8 cellular contexts compared by ENCODE assay signal in the genomic region with DNA sequence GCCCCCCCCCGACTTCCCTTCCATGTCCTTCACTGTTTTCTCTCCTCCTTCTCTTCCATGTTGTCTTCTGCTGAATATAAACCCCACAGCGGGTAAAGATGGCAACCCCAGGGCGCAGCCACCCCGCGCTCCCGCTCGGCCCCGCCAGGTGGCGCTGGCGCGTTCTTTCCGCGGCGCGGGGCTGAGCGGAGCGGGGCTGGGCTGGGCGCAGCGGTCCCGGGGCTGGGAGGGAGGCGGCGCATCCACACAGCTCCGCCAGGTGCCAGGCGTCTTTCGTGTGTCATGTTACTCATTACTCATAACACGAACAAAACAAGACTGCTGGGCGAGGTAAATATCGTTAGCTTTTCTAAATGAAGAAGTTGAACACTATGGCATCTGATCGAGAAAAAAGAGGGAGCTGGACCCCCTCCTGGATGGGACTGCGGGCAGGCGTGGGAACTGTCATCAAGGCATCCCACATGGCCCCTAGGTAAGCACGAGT.
DNase-seq lines count a peak whose midpoint lies in the region; ATAC-seq, FAIRE-seq and TF ChIP-seq lines count a peak whose summit lies in the region.

No MANE protein-coding gene starts in this region.

- DNase-seq in activated CD8-positive, alpha-beta memory T cell treated with anti-CD3 and anti-CD28 coated beads, Interleukin-2, amount 50 U/mL, for 48 hours: peak; percentile 80
- DNase-seq in activated CD8-positive, alpha-beta memory T cell treated with anti-CD3 and anti-CD28 coated beads, Interleukin-2, amount 50 U/mL, for 4 hours: no peak
- no peak for DNase-seq in keratinocyte (ENCODE audit: low read depth, low spot score)
- no peak for DNase-seq in RKO (ENCODE audit: low spot score)

- no peaks in the 10 kb centered on the region for H3K9me1 ChIP-seq in keratinocyte (ENCODE audit: control insufficient read depth, extremely low read depth, insufficient read depth, low read length)

- dilution Hi-C loops in keratinocyte (cut with MboI; ENCODE audit: extremely low pct_ligation_motif_present, low sequenced_read_pairs): no loop called here

- H3K4me3 ChIP-seq in keratinocyte (ENCODE audit: control insufficient read depth in 2 of 3, extremely low read depth in 1 of 3, insufficient read depth in 2 of 3, low read depth in 1 of 3, low read length in 3 of 3): no peak overlapping the region

- FAIRE-seq in keratinocyte (lab: Jason Lieb, UNC): no peak

- no peaks in the 10 kb centered on the region for H3K36me3 ChIP-seq in keratinocyte (ENCODE audit: control insufficient read depth in 2 of 2, extremely low read depth in 1 of 2, insufficient read depth in 2 of 2, low read length in 2 of 2)

- TF ChIP-seq CTCF in keratinocyte (optimal IDR thresholded peaks at IDR 0.05 in 1 of 3, IDR thresholded peaks at IDR 0.05 in 1 of 3, conservative IDR thresholded peaks at IDR 0.05 in 1 of 3; ENCODE audit: extremely low read depth in 1 of 3, insufficient read depth in 2 of 3, low read length in 3 of 3): peak; percentile 47 to 70 (median 61)

- H3K4me1 ChIP-seq in keratinocyte (ENCODE audit: control insufficient read depth, extremely low read depth, insufficient read depth, low read length): peaks cover 3% of the 10 kb centered on the region

- no peak overlapping the region for H3K27ac Mint-ChIP-seq in activated T-helper 17 cell treated with anti-CD3 and anti-CD28 coated beads, Interleukin-2, amount 50 U/mL, for 72 hours

- H3K9ac ChIP-seq in keratinocyte (ENCODE audit: control insufficient read depth, extremely low read depth, insufficient read depth, low read length): no peak overlapping the region

- H3K4me3 Mint-ChIP-seq in activated T-helper 17 cell treated with anti-CD3 and anti-CD28 coated beads, Interleukin-2, amount 50 U/mL, for 72 hours: no peak overlapping the region

- no peaks in the 10 kb centered on the region for H3K9me3 ChIP-seq in keratinocyte (ENCODE audit: control insufficient read depth, low read depth, low read length)

- peaks cover 15% of the 10 kb centered on the region for H3K27me3 ChIP-seq in keratinocyte (ENCODE audit: control insufficient read depth, extremely low read depth, insufficient read depth, low read length)

- peaks cover 34% of the 10 kb centered on the region for H3K27me3 Mint-ChIP-seq in activated T-helper 17 cell treated with anti-CD3 and anti-CD28 coated beads, Interleukin-2, amount 50 U/mL, for 72 hours

- no peaks in the 10 kb centered on the region for H4K20me1 ChIP-seq in keratinocyte (ENCODE audit: control insufficient read depth, extremely low read depth, insufficient read depth, low read length)

- no peaks in the 10 kb centered on the region for H3K4me1 Mint-ChIP-seq in activated T-helper 17 cell treated with anti-CD3 and anti-CD28 coated beads, Interleukin-2, amount 50 U/mL, for 72 hours

- H2AFZ ChIP-seq in keratinocyte (ENCODE audit: control insufficient read depth, low read length): no peak overlapping the region

- H3K36me3 Mint-ChIP-seq in activated T-helper 17 cell treated with anti-CD3 and anti-CD28 coated beads, Interleukin-2, amount 50 U/mL, for 72 hours (ENCODE audit: low read depth): no peaks in the 10 kb centered on the region

- H3K79me2 ChIP-seq in keratinocyte (ENCODE audit: control insufficient read depth, insufficient read depth, low read length): no peaks in the 10 kb centered on the region

- H3K27ac ChIP-seq in keratinocyte (ENCODE audit: control insufficient read depth, insufficient read depth, low read length): no peak overlapping the region

- H3K9me3 Mint-ChIP-seq in activated T-helper 17 cell treated with anti-CD3 and anti-CD28 coated beads, Interleukin-2, amount 50 U/mL, for 72 hours: no peaks in the 10 kb centered on the region

- ATAC-seq in HG03280 (IDR thresholded peaks at IDR 0.05; ENCODE audit: unreplicated experiment) (peak; percentile 51), HG02870 (IDR thresholded peaks at IDR 0.05; ENCODE audit: unreplicated experiment) (no peak), HG02610 (IDR thresholded peaks at IDR 0.05; ENCODE audit: unreplicated experiment) (no peak)
- peak; percentile 60 for ATAC-seq in activated T-helper 17 cell treated with anti-CD3 and anti-CD28 coated beads, Interleukin-2, amount 50 U/mL, for 72 hours (replicated peaks)

- peak overlapping the region; percentile 2 for H3K4me2 ChIP-seq in keratinocyte (ENCODE audit: control insufficient read depth, extremely low read depth, insufficient read depth, low read depth, low read length)

Comparison
In these comparisons a context has a peak if more than half of its experiments do, and no peak if none do; other contexts are left out.
1. ATAC-seq: peak in HG03280 (single experiment) and activated T-helper 17 cell treated with anti-CD3 and anti-CD28 coated beads, Interleukin-2, amount 50 U/mL, for 72 hours (single experiment); none in HG02870 (single experiment) and HG02610 (single experiment).